In the genomic region with DNA sequence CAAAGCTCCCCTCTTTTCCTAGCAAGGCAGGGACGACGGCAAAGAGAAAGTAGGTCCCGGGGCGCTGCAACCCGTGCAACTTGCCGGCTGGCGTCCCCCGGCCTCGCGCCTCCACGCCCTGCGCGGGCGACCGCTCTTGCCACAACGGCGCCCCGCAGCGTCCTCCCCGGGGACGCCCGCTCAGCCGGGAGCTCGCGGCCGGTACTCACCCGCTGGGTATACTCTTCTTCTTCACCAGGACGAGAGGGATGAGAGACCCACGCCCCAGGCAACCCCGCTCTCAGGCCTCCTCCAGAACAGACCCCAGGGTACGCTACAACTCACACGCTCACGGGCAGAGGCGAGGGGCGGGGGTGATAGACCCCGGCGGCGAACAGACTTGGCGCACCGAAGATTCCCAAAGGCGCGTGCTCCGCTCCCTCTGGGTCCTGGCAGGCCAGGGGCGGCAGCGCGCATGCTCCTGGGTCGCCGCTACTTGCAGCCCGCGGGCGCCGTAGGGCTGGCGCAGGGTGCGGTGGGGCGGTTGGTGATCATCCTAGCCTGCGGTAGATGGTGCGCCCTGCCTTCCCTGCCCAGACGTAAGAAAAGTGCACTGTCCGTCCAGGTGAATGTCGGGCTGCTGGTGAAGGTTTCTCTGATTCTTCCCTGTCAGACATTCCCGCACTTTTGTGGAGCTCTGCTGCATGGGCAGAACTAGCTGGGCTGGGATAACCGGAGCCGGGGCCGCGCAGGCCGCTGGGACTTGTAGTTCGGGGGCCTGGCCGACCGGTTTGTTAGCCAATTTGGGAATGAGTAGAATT, we compare ENCODE assay signal across 8 cellular contexts. TPM values are rescaled to one million over a fixed set of nuclear protein-coding genes. Genes with fewer than 3 reads are reported as not detected.
DNase-seq lines count a peak whose midpoint lies in the region; ATAC-seq, FAIRE-seq and TF ChIP-seq lines count a peak whose summit lies in the region.

A gene with protein sequence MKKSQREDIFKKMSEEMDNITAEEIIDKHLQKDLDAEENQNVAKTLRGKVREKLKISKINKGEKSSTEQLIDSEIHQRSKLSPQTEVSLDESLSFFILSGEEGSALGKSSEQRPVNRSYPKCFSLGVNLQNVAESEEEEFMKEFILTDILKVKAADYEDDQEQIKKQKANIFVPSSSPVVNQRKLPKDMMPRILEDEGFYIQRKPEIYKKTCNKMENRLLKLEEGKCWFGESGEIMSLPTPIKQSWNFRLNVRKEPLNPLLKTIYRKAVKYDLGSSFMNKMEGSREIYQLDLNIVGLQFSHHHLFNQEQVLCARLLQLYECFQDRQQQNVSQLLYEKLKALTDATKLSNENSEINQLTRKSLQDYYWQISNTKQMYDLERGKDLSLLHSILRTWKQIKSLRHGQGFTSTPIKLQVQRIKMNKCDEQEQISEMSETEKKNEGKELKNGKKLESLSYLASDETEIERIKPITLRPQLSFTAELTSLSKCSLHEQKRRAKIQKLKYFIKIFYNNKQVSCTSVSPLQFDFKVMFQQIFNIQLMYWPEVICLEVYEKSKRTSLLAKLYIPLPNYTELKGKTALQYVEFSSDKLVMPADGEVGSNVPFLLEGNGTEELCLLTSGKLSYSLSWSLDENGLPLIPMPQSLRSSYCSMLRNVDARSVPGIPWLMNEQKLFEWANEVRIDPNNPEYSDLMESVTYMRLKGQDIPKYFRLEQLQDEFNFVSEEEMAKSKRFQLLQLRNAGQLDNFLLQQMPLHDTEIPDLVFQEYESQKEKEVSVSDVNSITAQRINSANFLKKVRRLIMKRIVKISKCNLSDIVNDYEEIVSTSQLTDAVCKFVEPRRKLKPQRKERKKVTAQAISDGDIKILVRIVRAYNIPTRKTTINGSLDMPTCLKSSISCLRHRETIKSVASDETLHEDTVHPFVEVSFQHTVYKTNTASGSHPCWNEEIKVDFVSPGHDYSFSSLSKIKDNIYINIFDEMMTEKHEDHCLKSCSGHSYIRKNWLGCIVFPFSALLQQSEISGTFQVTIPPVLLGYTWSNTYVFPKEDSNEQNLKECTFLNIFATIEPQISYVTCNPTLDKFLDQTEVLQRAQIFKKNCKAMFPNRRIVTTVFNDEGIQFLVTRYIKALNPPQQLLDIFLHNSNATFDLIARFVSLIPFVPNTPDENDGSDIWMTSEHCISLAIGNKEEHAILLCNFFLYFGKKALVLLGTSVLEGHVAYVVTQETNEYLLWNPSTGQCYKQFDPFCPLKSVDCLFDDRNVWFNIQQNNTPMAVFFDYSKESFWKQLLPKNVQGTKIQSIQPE (N-terminal part only) (plus strand): TSS at position 522 of the 800 bp plus-strand sequence. CDS start 3,349 bp downstream, outside the sequence.

- peaks cover 12% of the 10 kb centered on the region for H3K27me3 ChIP-seq in PC-3 (ENCODE audit: low read length)

- no peaks in the 10 kb centered on the region for H3K36me3 Mint-ChIP-seq in naive B cell
- H3K36me3 Mint-ChIP-seq in stimulated activated naive B cell treated with anti-CD40 and anti-IgM and Interleukin-4, amounts not matched to agents 10 μg/mL and 1 μg/mL and 100 μg/mL, for 72 hours: peaks cover 3 to 5% of the 10 kb centered on the region in 2 donors

- POLR2A ChIA-PET in PC-3 (lab: Charles Lee; ENCODE audit: unreplicated experiment): no interaction called here

- peak within 1 kb of the TSS; percentile 87 to 98 (median 95) for H3K4me3 Mint-ChIP-seq in naive B cell
- peak within 1 kb of the TSS; percentile 96 to 97 for H3K4me3 Mint-ChIP-seq in stimulated activated naive B cell treated with anti-CD40 and anti-IgM and Interleukin-4, amounts not matched to agents 10 μg/mL and 1 μg/mL and 100 μg/mL, for 72 hours

- H3K27ac ChIP-seq in PC-3 (ENCODE audit: low read length): no peak within 1 kb of the TSS

- TF ChIP-seq CTCF in PC-3 (conservative IDR thresholded peaks at IDR 0.05; ENCODE audit: low read depth, low read length): 0 out of 2 replicates have a peak, but pooled peaks have one; percentile 11

- H3K9me3 Mint-ChIP-seq in naive B cell: no peaks in the 10 kb centered on the region
- no peaks in the 10 kb centered on the region for H3K9me3 Mint-ChIP-seq in stimulated activated naive B cell treated with anti-CD40 and anti-IgM and Interleukin-4, amounts not matched to agents 10 μg/mL and 1 μg/mL and 100 μg/mL, for 72 hours

- H3K4me3 ChIP-seq in PC-3 (ENCODE audit: low read length): peak within 1 kb of the TSS; percentile 81

- peaks cover 5% of the 10 kb centered on the region; the same call in 1 of the 2 replicates for H3K4me1 ChIP-seq in PC-3 (ENCODE audit: insufficient read depth, low read length)

- no peaks in the 10 kb centered on the region for H4K20me1 ChIP-seq in PC-3 (ENCODE audit: low read length)

- H3K27me3 Mint-ChIP-seq in naive B cell: no peaks in the 10 kb centered on the region
- no peaks in the 10 kb centered on the region for H3K27me3 Mint-ChIP-seq in stimulated activated naive B cell treated with anti-CD40 and anti-IgM and Interleukin-4, amounts not matched to agents 10 μg/mL and 1 μg/mL and 100 μg/mL, for 72 hours

- peak within 1 kb of the TSS; percentile 97 for H2AFZ ChIP-seq in PC-3 (ENCODE audit: low read length)

- H3F3A ChIP-seq in PC-3 (ENCODE audit: low read length, unreplicated experiment): no peaks in the 10 kb centered on the region

- intact Hi-C loops in PC-3 (cut with micrococcal nuclease): loop anchor here (5.0 kb wide), 1 partner anchor 215 kb away; the partner anchor contains the start of gene TCTN3

- H3K27ac Mint-ChIP-seq in naive B cell: peak within 1 kb of the TSS; percentile 77 to 94 (median 86)
- H3K27ac Mint-ChIP-seq in stimulated activated naive B cell treated with anti-CD40 and anti-IgM and Interleukin-4, amounts not matched to agents 10 μg/mL and 1 μg/mL and 100 μg/mL, for 72 hours: peak within 1 kb of the TSS; percentile 97

- BruUV-seq in PC-3 (replicated peaks; lab: Mats Ljungman, UMichigan): no TSS peak

- H3K9ac ChIP-seq in PC-3 (ENCODE audit: low read length): peak within 1 kb of the TSS; percentile 62

- peaks cover 15 to 20% (median 15%) of the 10 kb centered on the region in 3 donors for H3K4me1 Mint-ChIP-seq in naive B cell
- peaks cover 9% of the 10 kb centered on the region in 2 donors for H3K4me1 Mint-ChIP-seq in stimulated activated naive B cell treated with anti-CD40 and anti-IgM and Interleukin-4, amounts not matched to agents 10 μg/mL and 1 μg/mL and 100 μg/mL, for 72 hours

- H3K79me2 ChIP-seq in PC-3 (ENCODE audit: low read length): no peaks in the 10 kb centered on the region

- CTCF ChIA-PET in PC-3 (lab: Charles Lee): interaction anchor here (1.3 kb wide), 1 partner anchor 214 kb away, joined by 7 read pairs; the partner anchor contains the start of gene TCTN3

- no peaks in the 10 kb centered on the region for H3K9me2 ChIP-seq in PC-3 (replicated peaks; ENCODE audit: low read length)

- peak; percentile 7 for DNase-seq in DMS153 (lab: John Stamatoyannopoulos, UW)
- peak; percentile 88 for DNase-seq in HTR-8/SVneo (ENCODE audit: insufficient read length, low spot score)
- DNase-seq in PC-3: peak; percentile 71
- peak; percentile 37 for DNase-seq in activated T-helper 1 cell treated with Interleukin-2 at 50 U/mL for 16 hours (ENCODE audit: low read depth)
- DNase-seq in fibroblast of gingiva (ENCODE audit: low read depth): peak; percentile 78
- peak; percentile 60 for DNase-seq in naive B cell
- peak; percentile 64 for DNase-seq in stimulated activated naive B cell treated with anti-CD40 and anti-IgM and Interleukin-4, amounts not matched to agents 10 μg/mL and 1 μg/mL and 100 μg/mL, for 72 hours

- H3K4me2 ChIP-seq in PC-3 (ENCODE audit: low read length): peak within 1 kb of the TSS; percentile 92

- FAIRE-seq in HTR-8/SVneo (lab: Jason Lieb, UNC): peak; percentile 48

- H3K36me3 ChIP-seq in PC-3 (ENCODE audit: low read depth, low read length): no peaks in the 10 kb centered on the region

- ATAC-seq in GM21367 (IDR thresholded peaks at IDR 0.05; ENCODE audit: unreplicated experiment) (peak; percentile 79), PC-3 (peak; percentile 95), naive B cell (ENCODE audit: low read depth in 2 of 2) (peak; percentile 83 to 85)
- ATAC-seq in stimulated activated naive B cell treated with anti-CD40 and anti-IgM and Interleukin-4, amounts not matched to agents 10 μg/mL and 1 μg/mL and 100 μg/mL, for 72 hours (replicated peaks): peak; percentile 93 to 95

- H3K9me3 ChIP-seq in PC-3 (ENCODE audit: low read length): no peaks in the 10 kb centered on the region

RNA-seq across cellular contexts. Expression of the gene that starts here (rescaled TPM):
- total RNA-seq in PC-3 (2014; rRNA removed): not detected in 2 replicates
- under 1 TPM in 3 of 6 donors, not detected in 3; 0.20 to 0.37 (median 0.22) TPM for polyA plus RNA-seq in naive B cell (ENCODE audit: low read depth in 6 of 6)

Comparison
In these comparisons a context has a peak if more than half of its experiments do, and no peak if none do; other contexts are left out.
1. Peak in DNase-seq, ATAC-seq, H3K4me3 ChIP-seq, H3K9ac ChIP-seq and H3K4me2 ChIP-seq in PC-3; RNA of the gene not detected or under 1 TPM.
2. Peak in DNase-seq and ATAC-seq in naive B cell; RNA of the gene not detected or under 1 TPM.
3. DNase-seq: peak in every context shown above with its lines; median percentile 88 in HTR-8/SVneo; 78 in fibroblast of gingiva; 71 in PC-3; 64 in stimulated activated naive B cell treated with anti-CD40 and anti-IgM and Interleukin-4, amounts not matched to agents 10 μg/mL and 1 μg/mL and 100 μg/mL, for 72 hours; 60 in naive B cell; 37 in activated T-helper 1 cell treated with Interleukin-2 at 50 U/mL for 16 hours; 7 in DMS153.